ENCODE assay signal across 8 cellular contexts in genomic region chr2:211745295-211746097, GRCh38.
DNase-seq lines count a peak whose midpoint lies in the region; ATAC-seq and TF ChIP-seq lines count a peak whose summit lies in the region.

No MANE protein-coding gene starts in this region.

- no peak overlapping the region for H3K4me3 Mint-ChIP-seq in activated naive CD4-positive, alpha-beta T cell treated with anti-CD3 and anti-CD28 coated beads, Interleukin-2, amount 10 ng/mL, durations not matched to agents 7 days and 5 days
- no peak overlapping the region for H3K4me3 Mint-ChIP-seq in brain

- H3K4me1 Mint-ChIP-seq in activated naive CD4-positive, alpha-beta T cell treated with anti-CD3 and anti-CD28 coated beads, Interleukin-2, amount 10 ng/mL, durations not matched to agents 7 days and 5 days = no peaks in the 10 kb centered on the region
- H3K4me1 Mint-ChIP-seq in brain = peaks cover 38% of the 10 kb centered on the region

- CTCF ChIA-PET in activated naive CD4-positive, alpha-beta T cell treated with anti-CD3 and anti-CD28 coated beads, Interleukin-2, amount 10 ng/mL, durations not matched to agents 7 days and 5 days (lab: Charles Lee) = interaction anchor here (0.8 to 3.2 kb wide), 3 partner anchors 13 to 1008 kb away, joined by 3 to 20 read pairs (median 3); no protein-coding TSS in a partner anchor

- DNase-seq in activated naive CD4-positive, alpha-beta T cell treated with anti-CD3 and anti-CD28 coated beads, Interleukin-2, amount 10 ng/mL, durations not matched to agents 7 days and 5 days = peak; percentile 29
- DNase-seq in activated naive CD4-positive, alpha-beta T cell treated with anti-CD3 and anti-CD28 coated beads, Interleukin-2, amount 50 U/mL, for 16 hours = no peak
- DNase-seq in HuH-7 (ENCODE audit: low spot score) = peak; percentile 33
- DNase-seq in NOMO-1 treated with DMSO at 0.1 percent for 48 hours (lab: John Stamatoyannopoulos, UW; ENCODE audit: unreplicated experiment) = peak; percentile 60
- peak; percentile 76 for DNase-seq in inferior parietal cortex (ENCODE audit: extremely low spot score)
- peak; percentile 87 for DNase-seq in superior temporal gyrus (ENCODE audit: extremely low spot score)

- TF ChIP-seq CTCF in brain (conservative IDR thresholded peaks at IDR 0.05) = peak; percentile 86 to 93

- H3K27ac Mint-ChIP-seq in activated naive CD4-positive, alpha-beta T cell treated with anti-CD3 and anti-CD28 coated beads, Interleukin-2, amount 10 ng/mL, durations not matched to agents 7 days and 5 days = no peak overlapping the region
- H3K27ac Mint-ChIP-seq in brain = peak overlapping the region in 2 of 5 experiments; percentile 61 to 89

- ATAC-seq in GM21825 (IDR thresholded peaks at IDR 0.05; ENCODE audit: unreplicated experiment) = peak; percentile 92

- H3K36me3 Mint-ChIP-seq in activated naive CD4-positive, alpha-beta T cell treated with anti-CD3 and anti-CD28 coated beads, Interleukin-2, amount 10 ng/mL, durations not matched to agents 7 days and 5 days = no peaks in the 10 kb centered on the region
- H3K36me3 Mint-ChIP-seq in brain = no peaks in the 10 kb centered on the region

- H3K27me3 Mint-ChIP-seq in activated naive CD4-positive, alpha-beta T cell treated with anti-CD3 and anti-CD28 coated beads, Interleukin-2, amount 10 ng/mL, durations not matched to agents 7 days and 5 days = no peaks in the 10 kb centered on the region
- peaks cover 15% of the 10 kb centered on the region for H3K27me3 Mint-ChIP-seq in brain

- no peaks in the 10 kb centered on the region for H3K9me3 Mint-ChIP-seq in activated naive CD4-positive, alpha-beta T cell treated with anti-CD3 and anti-CD28 coated beads, Interleukin-2, amount 10 ng/mL, durations not matched to agents 7 days and 5 days
- no peaks in the 10 kb centered on the region for H3K9me3 Mint-ChIP-seq in brain
